Comparison of ENCODE assay signal across 18 cellular contexts in genomic region chr11:47672283-47672730, GRCh38. TPM values are rescaled to one million over a fixed set of nuclear protein-coding genes. Genes with fewer than 3 reads are reported as not detected.
A peak's percentile ranks its signal among the peaks of the same experiment; 100 is the strongest.
DNase-seq lines count a peak whose midpoint lies in the region; ATAC-seq, FAIRE-seq and TF ChIP-seq lines count a peak whose summit lies in the region.
"Had no signal": no experiment of that assay in that cellular context is flagged by ENCODE, and none has a peak within 500 bp of the region (broad histone marks: within the 10 kb centered on the region; RNA-seq: fewer than 3 reads in every experiment).

No MANE protein-coding gene starts in this region.

- H3K79me2 ChIP-seq in GM12878 (ENCODE audit: control insufficient read depth, insufficient read depth, low read length), result no peaks in the 10 kb centered on the region

- H2AFZ ChIP-seq in IMR-90 (replicated peaks; ENCODE audit: low read length, poor library complexity) (peak overlapping the region; percentile 26), GM12878 (ENCODE audit: control insufficient read depth, low read depth, low read length) (no peak overlapping the region)

- H3K36me3 ChIP-seq in IMR-90 (ENCODE audit: control insufficient read depth, insufficient read depth, low read length) (no peaks in the 10 kb centered on the region), GM12878 (ENCODE audit: control insufficient read depth in 2 of 2, insufficient read depth in 2 of 2, low read length in 1 of 2) (no peaks in the 10 kb centered on the region), Peyer's patch (no peaks in the 10 kb centered on the region), left ventricle myocardium inferior (no peaks in the 10 kb centered on the region)
- H3K36me3 ChIP-seq: adrenal gland, thoracic aorta had no signal

- POLR2A ChIA-PET in IMR-90 (lab: Charles Lee; ENCODE audit: unreplicated experiment), result no interaction called here
- POLR2A ChIA-PET in GM12878 (lab: Charles Lee), result no interaction called here
- POLR2A ChIA-PET in GM10248 (lab: Yijun Ruan, JAX), result no interaction called here

- no peaks in the 10 kb centered on the region for H3K9me3 ChIP-seq in IMR-90 (ENCODE audit: control insufficient read depth, insufficient read depth, low read length)
- no peaks in the 10 kb centered on the region for H3K9me3 ChIP-seq in GM12878 (replicated peaks; ENCODE audit: control insufficient read depth, insufficient read depth, low read length)
- no peaks in the 10 kb centered on the region for H3K9me3 ChIP-seq in Peyer's patch
- no peaks in the 10 kb centered on the region for H3K9me3 ChIP-seq in left ventricle myocardium inferior (replicated peaks)
- H3K9me3 ChIP-seq: adrenal gland, thoracic aorta had no signal

- ATAC-seq in IMR-90 (ENCODE audit: low read depth) (no peak), GM12878 (no peak), foreskin keratinocyte (peak; percentile 80)
- ATAC-seq: left colon; stimulated activated memory B cell treated with anti-CD40 and anti-IgM and Interleukin-4, amounts not matched to agents 10 μg/mL and 1 μg/mL and 100 μg/mL, for 72 hours had no signal

- no peak overlapping the region for H4K91ac ChIP-seq in IMR-90 (ENCODE audit: insufficient read depth, low read depth, low read length)

- intact Hi-C loops in IMR-90 (cut with micrococcal nuclease) (no loop called here), GM12878 (cut with micrococcal nuclease; ENCODE audit: unreplicated experiment) (no loop called here), left ventricle myocardium inferior (cut with micrococcal nuclease) (no loop called here)

- CTCF ChIA-PET in IMR-90 (lab: Yijun Ruan, JAX) (no interaction called here), GM12878 (lab: Yijun Ruan, JAX) (no interaction called here), GM10248 (lab: Yijun Ruan, JAX) (interaction anchor here (1.6 kb wide), 1 partner anchor 8 kb away, joined by 4 read pairs; no protein-coding TSS in a partner anchor)

- no peak for FAIRE-seq in GM12878 (lab: Jason Lieb, UNC)

- H3K23ac ChIP-seq in IMR-90 (ENCODE audit: low read depth, low read length), result no peak overlapping the region

- in situ Hi-C loops in IMR-90 (cut with MboI; ENCODE audit: low sequenced_read_pairs), result no loop called here
- in situ Hi-C loops in GM12878 (cut with MboI), result no loop called here

- no peak overlapping the region for H3K56ac ChIP-seq in IMR-90 (ENCODE audit: extremely low read depth, insufficient read depth, low read length)

- no peak overlapping the region for H2BK15ac ChIP-seq in IMR-90 (ENCODE audit: low read depth, low read length)

- no peak for TF ChIP-seq EP300 in GM12878 (IDR thresholded peaks at IDR 0.05; ENCODE audit: borderline replicate concordance in 1 of 2, control insufficient read depth in 1 of 2, low read depth in 2 of 2, low read length in 2 of 2)

- no peaks in the 10 kb centered on the region for H3K79me1 ChIP-seq in IMR-90 (ENCODE audit: low read depth in 1 of 2, low read length in 2 of 2)

- H3K4me3 ChIP-seq in IMR-90 (ENCODE audit: insufficient read depth, low read depth, low read length) (no peak overlapping the region), GM12878 (no peak overlapping the region), Peyer's patch (no peak overlapping the region), left ventricle myocardium inferior (no peak overlapping the region)
- H3K4me3 ChIP-seq: adrenal gland, thoracic aorta had no signal

- H3K4me1 ChIP-seq in IMR-90 (ENCODE audit: control insufficient read depth, insufficient read depth, low read length), result peaks cover under 1% of the 10 kb centered on the region; the same call in 1 of the 2 replicates
- no peaks in the 10 kb centered on the region for H3K4me1 ChIP-seq in GM12878 (ENCODE audit: control insufficient read depth, insufficient read depth, low read length)
- peaks cover 5% of the 10 kb centered on the region for H3K4me1 ChIP-seq in foreskin keratinocyte
- no peaks in the 10 kb centered on the region for H3K4me1 ChIP-seq in Peyer's patch
- H3K4me1 ChIP-seq in left ventricle myocardium inferior, result no peaks in the 10 kb centered on the region
- H3K4me1 ChIP-seq: adrenal gland had no signal

- H2BK120ac ChIP-seq in IMR-90 (ENCODE audit: low read depth, low read length), result no peak overlapping the region

- TF ChIP-seq POLR2A in IMR-90 (IDR thresholded peaks at IDR 0.05; ENCODE audit: low read depth, low read length) (no peak), GM12878 (IDR thresholded peaks at IDR 0.05; ENCODE audit: low read depth, low read length) (no peak), Peyer's patch (IDR thresholded peaks at IDR 0.05) (no peak)

- no peak for TF ChIP-seq RAD21 in IMR-90 (IDR thresholded peaks at IDR 0.05; ENCODE audit: low read length)
- no peak for TF ChIP-seq RAD21 in GM12878 (IDR thresholded peaks at IDR 0.05; ENCODE audit: insufficient read depth, low read depth, low read length)

- H3K27me3 ChIP-seq in IMR-90 (ENCODE audit: control insufficient read depth, insufficient read depth, low read length) (no peaks in the 10 kb centered on the region), GM12878 (replicated peaks in 1 of 2; ENCODE audit: control insufficient read depth in 2 of 2, insufficient read depth in 2 of 2, low read length in 1 of 2) (no peaks in the 10 kb centered on the region), foreskin keratinocyte (no peaks in the 10 kb centered on the region), Peyer's patch (no peaks in the 10 kb centered on the region), left ventricle myocardium inferior (ENCODE audit: low read depth) (no peaks in the 10 kb centered on the region)
- H3K27me3 ChIP-seq: adrenal gland had no signal

- H3K18ac ChIP-seq in IMR-90 (ENCODE audit: low read depth, low read length), result no peak overlapping the region

- DNase-seq in EH (ENCODE audit: low read depth) (peak; percentile 6), IMR-90 (peak; percentile 37), GM12878 (ENCODE audit: low read depth, low spot score) (no peak), foreskin keratinocyte (peak; percentile 54 to 78), RPMI8226 (no peak), Peyer's patch (no peak), GM10248 (ENCODE audit: extremely low spot score) (no peak), left ventricle myocardium inferior (no peak)
- DNase-seq: activated CD4-positive, alpha-beta memory T cell treated with anti-CD3 and anti-CD28 coated beads for 36 hours; adrenal gland; GOT3; left colon; NCI-H146; NCI-H82; nephron progenitor cell; T-helper 2 cell had no signal

- H4K5ac ChIP-seq in IMR-90 (ENCODE audit: low read depth, low read length), result no peak overlapping the region

- SMC1A ChIA-PET in GM12878 (lab: Charles Lee; ENCODE audit: uncharacterized antibody, unreplicated experiment), result no interaction called here

- 93% methylated on average over 2 of the region's 5 CpGs; no CpG with 5 or more reads in 1 of the 2 experiments for WGBS in IMR-90 (ENCODE audit: extremely low coverage in 2 of 2, insufficient read length in 1 of 2), 2 experiments
- 60% methylated on average over 5 of the region's 5 CpGs for WGBS in GM12878 (ENCODE audit: insufficient coverage, insufficient replicate concordance, low lambda C conversion rate, missing lambda C conversion rate)

- no peaks in the 10 kb centered on the region for H3K9me1 ChIP-seq in IMR-90 (ENCODE audit: insufficient read depth, low read length)

- H3K27ac ChIP-seq in IMR-90 (ENCODE audit: insufficient read depth, low read length), result no peak overlapping the region
- H3K27ac ChIP-seq in GM12878 (ENCODE audit: control insufficient read depth, insufficient read depth), result no peak overlapping the region
- H3K27ac ChIP-seq in foreskin keratinocyte, result no peak overlapping the region
- no peak overlapping the region for H3K27ac ChIP-seq in Peyer's patch
- no peak overlapping the region for H3K27ac ChIP-seq in left ventricle myocardium inferior (replicated peaks)
- H3K27ac ChIP-seq: adrenal gland, thoracic aorta had no signal

- RAD21 ChIA-PET in GM12878 (lab: Charles Lee; ENCODE audit: unreplicated experiment), result no interaction called here

- dilution Hi-C loops in IMR-90 (cut with HindIII; ENCODE audit: low sequenced_read_pairs, unreplicated experiment), result no loop called here

- no peak overlapping the region for H2BK5ac ChIP-seq in IMR-90 (ENCODE audit: low read depth, low read length, poor library complexity, severe bottlenecking)

- no peak overlapping the region for H2BK20ac ChIP-seq in IMR-90 (ENCODE audit: low read depth, low read length)

- H2AK5ac ChIP-seq in IMR-90 (ENCODE audit: low read depth, low read length), result no peak overlapping the region

- no peak overlapping the region for H2AK9ac ChIP-seq in IMR-90 (replicated peaks; ENCODE audit: low read depth, low read length, poor library complexity)

- no peak overlapping the region for H3K4me2 ChIP-seq in IMR-90 (ENCODE audit: low read depth, low read length)
- H3K4me2 ChIP-seq in GM12878 (ENCODE audit: control insufficient read depth, insufficient read depth), result no peak overlapping the region

- no peaks in the 10 kb centered on the region for H4K20me1 ChIP-seq in IMR-90 (ENCODE audit: insufficient read depth, low read length)
- H4K20me1 ChIP-seq in GM12878 (ENCODE audit: control insufficient read depth, insufficient read depth), result no peaks in the 10 kb centered on the region

- no peak overlapping the region for H3K4ac ChIP-seq in IMR-90 (ENCODE audit: low read depth, low read length)

- H3K14ac ChIP-seq in IMR-90 (replicated peaks; ENCODE audit: low read depth, low read length), result no peak overlapping the region

- BruUV-seq in IMR-90 (replicated peaks; lab: Mats Ljungman, UMichigan) (no TSS peak), GM12878 (replicated peaks; lab: Mats Ljungman, UMichigan) (no TSS peak)

- H4K8ac ChIP-seq in IMR-90 (ENCODE audit: low read depth in 2 of 2, low read length in 2 of 2), result no peak overlapping the region

- H3K9ac ChIP-seq in IMR-90 (ENCODE audit: low read depth, low read length) (no peak overlapping the region), GM12878 (ENCODE audit: control insufficient read depth, insufficient read depth, low read length) (no peak overlapping the region)

- TF ChIP-seq CTCF in IMR-90 (conservative IDR thresholded peaks at IDR 0.05; ENCODE audit: low read depth, low read length) (no peak), GM12878 (IDR thresholded peaks at IDR 0.05 in 2 of 3, conservative IDR thresholded peaks at IDR 0.05 in 1 of 3; ENCODE audit: control insufficient read depth in 2 of 3, extremely low read depth in 1 of 3, insufficient read depth in 1 of 3, low read depth in 3 of 3, low read length in 3 of 3) (no peak), foreskin keratinocyte (conservative IDR thresholded peaks at IDR 0.05) (no peak), Peyer's patch (IDR thresholded peaks at IDR 0.05) (no peak), GM10248 (IDR thresholded peaks at IDR 0.05; ENCODE audit: control extremely low read depth, extremely low read depth, low read depth, missing control alignments) (no peak), left ventricle myocardium inferior (IDR thresholded peaks at IDR 0.05; ENCODE audit: borderline replicate concordance) (no peak)

RNA-seq across cellular contexts. Expression of gene MTCH2, which starts 29.9 kb away (rescaled TPM):
- total RNA-seq in IMR-90 (2012; rRNA removed) (163 and 207 TPM in 2 replicates), GM12878 (2014; rRNA removed) (82.9 and 107 TPM in 2 replicates), GM12878 (2014; rRNA removed; fragmentation: Illumina TruSeq; extraction: Trizol) (72.5 and 75.0 TPM in 2 replicates), GM12878 (2021) (135 and 147 TPM in 2 replicates), foreskin keratinocyte (119 and 121 TPM in 2 replicates), Peyer's patch (100 to 1,000 TPM in 1 of 4 donors, 10 to 100 TPM in 3; 36.3 to 118 (median 75.8) TPM), left ventricle myocardium inferior (93.7 TPM)
- polyA plus RNA-seq in IMR-90 (2012; rRNA removed) (103 and 115 TPM in 2 replicates), GM12878 (2011; rRNA removed) (89.0 and 152 TPM in 2 replicates), GM12878 (2014; fragmentation: Illumina TruSeq; extraction: Trizol) (80.7 and 98.3 TPM in 2 replicates), GM12878 (2014; fragmentation: Nextera tagmentation; extraction: Ambion mirVana) (100 to 1,000 TPM; 338 to 341 TPM), GM12878 (2014; rRNA removed) (71.7 and 72.4 TPM in 2 replicates), GM12878 (2016; fragmentation: Nextera tagmentation; extraction: Ambion mirVana) (100 to 1,000 TPM; 310 to 319 TPM), foreskin keratinocyte (202 and 220 TPM in 2 replicates)
- polyA plus RNA-seq in IMR-90 (2012; cell fraction: cytosol; rRNA removed), result 47.0 and 110 TPM in 2 replicates
- 21.1 and 39.2 TPM in 2 replicates for polyA plus RNA-seq in IMR-90 (2012; cell fraction: nucleus; rRNA removed; ENCODE audit: low replicate concordance)
- total RNA-seq in GM12878 (2013; cell fraction: nucleolus; rRNA removed), result 38.2 and 49.3 TPM in 2 replicates
- polyA plus RNA-seq in GM12878 (2011; ENCODE audit: low read depth), result 41.7 TPM
- polyA plus RNA-seq in GM12878 (2011; cell fraction: cytosol; rRNA removed), result 120 and 141 TPM in 2 replicates
- 94.7 and 112 TPM in 2 replicates for polyA plus RNA-seq in GM12878 (2011; cell fraction: nucleus; rRNA removed)
- 77.8 and 83.7 TPM in 2 replicates for polyA plus RNA-seq in GM12878 (2012)
- polyA minus RNA-seq in GM12878 (2011; rRNA and poly(A)+ RNA removed), result 80.3 and 102 TPM in 2 replicates
- polyA minus RNA-seq in GM12878 (2011; cell fraction: cytosol; rRNA and poly(A)+ RNA removed), result 28.2 and 33.3 TPM in 2 replicates
- 18.7 and 25.0 TPM in 2 replicates for polyA minus RNA-seq in GM12878 (2011; cell fraction: nucleus; rRNA and poly(A)+ RNA removed)

RNA-seq across cellular contexts. Expression of gene AGBL2, which starts 42.9 kb away (rescaled TPM):
- total RNA-seq in IMR-90 (2012; rRNA removed) (0.36 and 0.56 TPM in 2 replicates), GM12878 (2014; rRNA removed) (7.0 and 7.5 TPM in 2 replicates), GM12878 (2014; rRNA removed; fragmentation: Illumina TruSeq; extraction: Trizol) (1.8 and 1.9 TPM in 2 replicates), GM12878 (2021) (3.7 and 4.0 TPM in 2 replicates), foreskin keratinocyte (0.63 and 1.8 TPM in 2 replicates), Peyer's patch (10 to 100 TPM in 1 of 4 donors, 1 to 10 TPM in 3; 1.7 to 17.4 (median 4.4) TPM), left ventricle myocardium inferior (0.38 TPM)
- polyA plus RNA-seq in IMR-90 (2012; rRNA removed) (1.2 and 1.5 TPM in 2 replicates), GM12878 (2011; rRNA removed) (12.2 and 14.4 TPM in 2 replicates), GM12878 (2014; fragmentation: Illumina TruSeq; extraction: Trizol) (1.2 and 2.1 TPM in 2 replicates), GM12878 (2014; fragmentation: Nextera tagmentation; extraction: Ambion mirVana) (1 to 10 TPM in 1 of 2 experiments, under 1 TPM in 1; 0.93 to 1.6 TPM), GM12878 (2014; rRNA removed) (8.0 and 8.4 TPM in 2 replicates), GM12878 (2016; fragmentation: Nextera tagmentation; extraction: Ambion mirVana) (1 to 10 TPM; 2.3 to 3.5 TPM), foreskin keratinocyte (0.32 and 0.36 TPM in 2 replicates)
- 0.12 and 0.55 TPM in 2 replicates for polyA plus RNA-seq in IMR-90 (2012; cell fraction: cytosol; rRNA removed)
- polyA plus RNA-seq in IMR-90 (2012; cell fraction: nucleus; rRNA removed; ENCODE audit: low replicate concordance), result 9.9 and 12.9 TPM in 2 replicates
- total RNA-seq in GM12878 (2013; cell fraction: nucleolus; rRNA removed), result 15.1 and 15.8 TPM in 2 replicates
- 1.8 TPM for polyA plus RNA-seq in GM12878 (2011; ENCODE audit: low read depth)
- polyA plus RNA-seq in GM12878 (2011; cell fraction: cytosol; rRNA removed), result 8.5 and 11.6 TPM in 2 replicates
- 37.5 and 54.1 TPM in 2 replicates for polyA plus RNA-seq in GM12878 (2011; cell fraction: nucleus; rRNA removed)
- polyA plus RNA-seq in GM12878 (2012), result 3.8 and 9.7 TPM in 2 replicates
- 8.4 and 9.4 TPM in 2 replicates for polyA minus RNA-seq in GM12878 (2011; rRNA and poly(A)+ RNA removed)
- polyA minus RNA-seq in GM12878 (2011; cell fraction: cytosol; rRNA and poly(A)+ RNA removed), result 4.8 and 6.7 TPM in 2 replicates
- 22.6 and 55.2 TPM in 2 replicates for polyA minus RNA-seq in GM12878 (2011; cell fraction: nucleus; rRNA and poly(A)+ RNA removed)

Comparison
In these comparisons a context has a peak if more than half of its experiments do, and no peak if none do; other contexts are left out.
1. DNase-seq: peak in EH (single experiment), IMR-90 (single experiment) and foreskin keratinocyte (2 of 2); none in GM12878 (single experiment), RPMI8226 (single experiment), Peyer's patch (0 of 3), GM10248 (single experiment) and left ventricle myocardium inferior (single experiment).